11 cellular contexts compared by ENCODE assay signal in genomic region chr15:38611228-38611627, GRCh38. TPM values are rescaled to one million over a fixed set of nuclear protein-coding genes. Genes with fewer than 3 reads are reported as not detected.
DNase-seq lines count a peak whose midpoint lies in the region; ATAC-seq, FAIRE-seq and TF ChIP-seq lines count a peak whose summit lies in the region.
"Had no signal": no experiment of that assay in that cellular context is flagged by ENCODE, and none has a peak within 500 bp of the region (broad histone marks: within the 10 kb centered on the region; RNA-seq: fewer than 3 reads in every experiment).

No MANE protein-coding gene starts in this region.

- H3K27ac Mint-ChIP-seq in naive thymus-derived CD4-positive, alpha-beta T cell: peak overlapping the region; percentile 78 to 96 (median 88)

- H3K36me3 Mint-ChIP-seq in naive thymus-derived CD4-positive, alpha-beta T cell: peaks cover 0 to 24% (median 0%) of the 10 kb centered on the region in 5 donors

- peak overlapping the region; percentile 2 for H3K4me3 ChIP-seq in naive thymus-derived CD4-positive, alpha-beta T cell (ENCODE audit: low read length)
- no peak overlapping the region for H3K4me3 ChIP-seq in upper lobe of right lung
- H3K4me3 ChIP-seq: body of pancreas had no signal

- DNase-seq in stimulated activated CD4-positive, alpha-beta T cell treated with anti-CD3 and anti-CD28 coated beads, Interleukin-12 subunit alpha, Interleukin-12 subunit beta, amount 100 ng/mL, for 48 hours (ENCODE audit: low read depth in 2 of 3, low spot score in 1 of 3): peak; percentile 43 to 53 (median 52)
- DNase-seq in stimulated activated CD4-positive, alpha-beta T cell treated with anti-CD3 and anti-CD28 coated beads, Interleukin-12 subunit alpha, Interleukin-12 subunit beta, amount 100 ng/mL, for 4 hours: no peak
- DNase-seq in activated T-cell treated with anti-CD3 and anti-CD28 coated beads, Interleukin-2, amount 50 U/mL, for 48 hours: peak; percentile 61 to 72
- peak in 5 of 9 donors; percentile 16 to 52 (median 18) for DNase-seq in naive thymus-derived CD4-positive, alpha-beta T cell
- DNase-seq in upper lobe of right lung (no peak), sciatic nerve (ENCODE audit: low spot score) (no peak), HTR-8/SVneo (ENCODE audit: insufficient read length, low spot score) (no peak), hepatic stellate cell (ENCODE audit: low spot score) (no peak)
- DNase-seq: body of pancreas had no signal

- no peaks in the 10 kb centered on the region for H3K36me3 ChIP-seq in naive thymus-derived CD4-positive, alpha-beta T cell (ENCODE audit: control insufficient read depth in 2 of 3, insufficient read depth in 3 of 3, low read length in 3 of 3)
- H3K36me3 ChIP-seq in upper lobe of right lung: no peaks in the 10 kb centered on the region

- POLR2A ChIA-PET in naive thymus-derived CD4-positive, alpha-beta T cell (lab: Charles Lee): interaction anchor here (1.0 to 1.9 kb wide), 7 partner anchors 9 to 54 kb away, joined by 3 to 11 read pairs (median 3); no protein-coding TSS in a partner anchor

- peaks cover 25 to 43% of the 10 kb centered on the region in 2 donors for H3K4me1 ChIP-seq in naive thymus-derived CD4-positive, alpha-beta T cell (ENCODE audit: control insufficient read depth in 2 of 2, insufficient read depth in 2 of 2, low read length in 2 of 2)
- no peaks in the 10 kb centered on the region for H3K4me1 ChIP-seq in upper lobe of right lung
- H3K4me1 ChIP-seq: body of pancreas had no signal

- H3K4me1 Mint-ChIP-seq in naive thymus-derived CD4-positive, alpha-beta T cell: peaks cover 28 to 74% (median 54%) of the 10 kb centered on the region in 7 donors

- H3K27me3 ChIP-seq in naive thymus-derived CD4-positive, alpha-beta T cell (ENCODE audit: control insufficient read depth in 2 of 2, insufficient read depth in 2 of 2, low read length in 2 of 2): no peaks in the 10 kb centered on the region
- no peaks in the 10 kb centered on the region for H3K27me3 ChIP-seq in upper lobe of right lung
- H3K27me3 ChIP-seq: body of pancreas had no signal

- H3K27ac ChIP-seq in naive thymus-derived CD4-positive, alpha-beta T cell (ENCODE audit: low read depth, low read length): peak overlapping the region; percentile 57
- no peak overlapping the region for H3K27ac ChIP-seq in upper lobe of right lung
- H3K27ac ChIP-seq: body of pancreas had no signal

- intact Hi-C loops in naive thymus-derived CD4-positive, alpha-beta T cell (cut with micrococcal nuclease): loop anchor here (1.0 to 5.0 kb wide), 8 partner anchors 18 to 77 kb away; partner anchors contain the start of gene RASGRP1 (in 1 of the 2)
- intact Hi-C loops in upper lobe of right lung (cut with DNase I) (no loop called here), sciatic nerve (cut with DNase I) (no loop called here)

- H3K4me3 Mint-ChIP-seq in naive thymus-derived CD4-positive, alpha-beta T cell: peak overlapping the region; percentile 22 to 79 (median 54)

- peak; percentile 64 for ATAC-seq in naive thymus-derived CD4-positive, alpha-beta T cell
- peak; percentile 32 for ATAC-seq in upper lobe of right lung
- no peak for ATAC-seq in sciatic nerve
- ATAC-seq: body of pancreas had no signal

- H3K27me3 Mint-ChIP-seq in naive thymus-derived CD4-positive, alpha-beta T cell: no peaks in the 10 kb centered on the region

- CTCF ChIA-PET in naive thymus-derived CD4-positive, alpha-beta T cell (lab: Charles Lee): interaction anchor here (0.7 to 1.7 kb wide), 5 partner anchors 21 to 80 kb away, joined by 3 to 11 read pairs (median 5); no protein-coding TSS in a partner anchor

- peaks cover 0 to 4% (median 0%) of the 10 kb centered on the region in 11 donors for H3K9me3 Mint-ChIP-seq in naive thymus-derived CD4-positive, alpha-beta T cell

- no peaks in the 10 kb centered on the region for H3K9me3 ChIP-seq in naive thymus-derived CD4-positive, alpha-beta T cell (ENCODE audit: control insufficient read depth in 2 of 3, low read length in 3 of 3)
- H3K9me3 ChIP-seq in upper lobe of right lung: no peaks in the 10 kb centered on the region
- H3K9me3 ChIP-seq: body of pancreas had no signal

- TF ChIP-seq CTCF in upper lobe of right lung (IDR thresholded peaks at IDR 0.05): no peak

- FAIRE-seq in HTR-8/SVneo (lab: Jason Lieb, UNC): no peak
- FAIRE-seq: endothelial cell of umbilical vein, H1 had no signal

RNA-seq across cellular contexts. Expression of gene RASGRP1, which starts 46.6 kb away (rescaled TPM):
- total RNA-seq in naive thymus-derived CD4-positive, alpha-beta T cell: 100 to 1,000 TPM; 100 to 182 (median 101) TPM
- 100 to 1,000 TPM in 1 of 2 donors, 10 to 100 TPM in 1; 77.6 to 113 TPM for polyA plus RNA-seq in naive thymus-derived CD4-positive, alpha-beta T cell
- 9.4 TPM for total RNA-seq in upper lobe of right lung
- total RNA-seq in sciatic nerve: 1.2 TPM

Comparison
In these comparisons a context has a peak if more than half of its experiments do, and no peak if none do; other contexts are left out.
1. DNase-seq: peak in stimulated activated CD4-positive, alpha-beta T cell treated with anti-CD3 and anti-CD28 coated beads, Interleukin-12 subunit alpha, Interleukin-12 subunit beta, amount 100 ng/mL, for 48 hours (3 of 3), activated T-cell treated with anti-CD3 and anti-CD28 coated beads, Interleukin-2, amount 50 U/mL, for 48 hours (2 of 2) and naive thymus-derived CD4-positive, alpha-beta T cell (5 of 9); none in stimulated activated CD4-positive, alpha-beta T cell treated with anti-CD3 and anti-CD28 coated beads, Interleukin-12 subunit alpha, Interleukin-12 subunit beta, amount 100 ng/mL, for 4 hours (single experiment), upper lobe of right lung (single experiment), sciatic nerve (single experiment), HTR-8/SVneo (single experiment) and hepatic stellate cell (single experiment).
2. intact Hi-C loops: an anchor here in naive thymus-derived CD4-positive, alpha-beta T cell (1.0 to 5.0 kb wide); none called in upper lobe of right lung and sciatic nerve.